8 cellular contexts compared by ENCODE assay signal in the genomic region with DNA sequence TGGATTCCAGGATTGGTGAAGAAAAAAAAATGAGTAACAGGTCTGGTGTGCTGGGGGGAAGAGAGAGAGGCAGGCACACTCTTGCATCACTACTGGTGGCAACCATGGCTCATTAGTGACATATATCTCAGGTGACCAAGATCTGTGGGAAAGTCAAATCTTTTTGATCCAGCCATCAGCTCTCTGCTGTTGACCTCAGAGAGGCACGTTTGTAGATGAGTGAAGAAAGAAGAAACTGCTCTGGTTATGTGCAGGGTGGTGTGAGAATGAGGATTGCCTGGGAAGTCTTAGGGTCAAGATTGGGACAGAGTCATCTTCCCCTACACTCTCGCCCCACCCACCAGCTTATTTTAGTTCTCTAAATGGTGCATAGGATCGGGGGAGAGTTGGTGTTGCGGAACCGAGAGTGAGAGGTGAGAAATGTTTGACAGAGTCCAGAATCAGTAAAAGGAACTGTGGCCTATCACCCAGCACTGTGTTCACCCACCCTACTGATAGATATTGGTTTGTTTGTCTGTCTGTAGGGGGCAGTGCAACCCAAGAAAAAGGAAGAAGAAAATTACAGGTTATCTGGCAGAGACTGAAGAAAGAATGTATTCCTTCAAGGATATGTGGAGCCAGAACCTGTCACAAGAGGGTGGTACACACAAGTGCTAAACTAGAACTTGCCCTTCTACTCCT. TPM values are rescaled to one million over a fixed set of nuclear protein-coding genes. Genes with fewer than 3 reads are reported as not detected.
DNase-seq lines count a peak whose midpoint lies in the region; ATAC-seq, FAIRE-seq and TF ChIP-seq lines count a peak whose summit lies in the region.

No MANE protein-coding gene starts in this region.

- no peaks in the 10 kb centered on the region for H3K36me3 ChIP-seq in gastroesophageal sphincter
- no peaks in the 10 kb centered on the region for H3K36me3 ChIP-seq in parathyroid adenoma (ENCODE audit: control insufficient read depth, insufficient read depth, low read length)

- H3K9me3 ChIP-seq in gastroesophageal sphincter (no peaks in the 10 kb centered on the region), parathyroid adenoma (ENCODE audit: control insufficient read depth, low read length) (no peaks in the 10 kb centered on the region)

- H3K4me3 Mint-ChIP-seq in activated CD4-positive, alpha-beta T cell treated with anti-CD3 and anti-CD28 coated beads, Interleukin-2, amount 10 ng/mL, durations not matched to agents 24 days and 14 days, result no peak overlapping the region

- WGBS in gastroesophageal sphincter (ENCODE audit: low coverage in 1 of 2), 2 donors, result 0 to 10% methylated on average over 2 to 5 of the region's 5 CpGs

- H3K27ac ChIP-seq in gastroesophageal sphincter (no peak overlapping the region), parathyroid adenoma (no peak overlapping the region)

- no peak overlapping the region for H3K27ac Mint-ChIP-seq in activated CD4-positive, alpha-beta T cell treated with anti-CD3 and anti-CD28 coated beads, Interleukin-2, amount 10 ng/mL, durations not matched to agents 24 days and 14 days

- no peak for TF ChIP-seq EP300 in gastroesophageal sphincter (IDR thresholded peaks at IDR 0.05)

- peak; percentile 17 to 68 (median 64) for TF ChIP-seq CTCF in gastroesophageal sphincter (IDR thresholded peaks at IDR 0.05)
- peak; percentile 59 for TF ChIP-seq CTCF in parathyroid adenoma (IDR thresholded peaks at IDR 0.05)

- peaks cover 5% of the 10 kb centered on the region for H3K27me3 Mint-ChIP-seq in activated CD4-positive, alpha-beta T cell treated with anti-CD3 and anti-CD28 coated beads, Interleukin-2, amount 10 ng/mL, durations not matched to agents 24 days and 14 days

- ATAC-seq in HG03103 (IDR thresholded peaks at IDR 0.05; ENCODE audit: low read depth, unreplicated experiment), result peak; percentile 95
- ATAC-seq in gastroesophageal sphincter, result peak; percentile 69

- H3K4me1 ChIP-seq in gastroesophageal sphincter (no peaks in the 10 kb centered on the region), parathyroid adenoma (no peaks in the 10 kb centered on the region)

- H2AFZ ChIP-seq in parathyroid adenoma, result no peak overlapping the region

- H3K27me3 ChIP-seq in gastroesophageal sphincter (peaks cover 15% of the 10 kb centered on the region), parathyroid adenoma (ENCODE audit: control insufficient read depth, insufficient read depth, low read length) (no peaks in the 10 kb centered on the region)

- no peaks in the 10 kb centered on the region for H3K36me3 Mint-ChIP-seq in activated CD4-positive, alpha-beta T cell treated with anti-CD3 and anti-CD28 coated beads, Interleukin-2, amount 10 ng/mL, durations not matched to agents 24 days and 14 days (ENCODE audit: low read depth)

- no peak overlapping the region for H3K4me2 ChIP-seq in parathyroid adenoma (ENCODE audit: low read length)

- H3K9me3 Mint-ChIP-seq in activated CD4-positive, alpha-beta T cell treated with anti-CD3 and anti-CD28 coated beads, Interleukin-2, amount 10 ng/mL, durations not matched to agents 24 days and 14 days, result no peaks in the 10 kb centered on the region

- DNase-seq in EH (ENCODE audit: low read depth), result peak; percentile 75
- peak; percentile 32 for DNase-seq in GM19239 (ENCODE audit: insufficient read length, low spot score)
- peak; percentile 84 for DNase-seq in NCI-H2227 (lab: John Stamatoyannopoulos, UW; ENCODE audit: unreplicated experiment)
- peak; percentile 82 for DNase-seq in activated CD4-positive, alpha-beta T cell treated with anti-CD3 and anti-CD28 coated beads, Interleukin-2, amount 10 ng/mL, durations not matched to agents 24 days and 14 days
- no peak for DNase-seq in activated CD8-positive, alpha-beta memory T cell treated with anti-CD3 and anti-CD28 coated beads, Interleukin-2, amount 50 U/mL, for 4 hours

- intact Hi-C loops in activated CD4-positive, alpha-beta T cell treated with anti-CD3 and anti-CD28 coated beads, Interleukin-2, amount 10 ng/mL, durations not matched to agents 24 days and 14 days (cut with micrococcal nuclease), result loop anchor here (5.0 kb wide), 4 partner anchors 161 to 491 kb away; no protein-coding TSS in a partner anchor

- H3K9ac ChIP-seq in parathyroid adenoma, result no peak overlapping the region

- peak; percentile 100 for FAIRE-seq in GM19239 (lab: Jason Lieb, UNC)

- H3K79me2 ChIP-seq in parathyroid adenoma, result no peaks in the 10 kb centered on the region

- H3K4me1 Mint-ChIP-seq in activated CD4-positive, alpha-beta T cell treated with anti-CD3 and anti-CD28 coated beads, Interleukin-2, amount 10 ng/mL, durations not matched to agents 24 days and 14 days, result peaks cover 2% of the 10 kb centered on the region

- TF ChIP-seq POLR2A in gastroesophageal sphincter (IDR thresholded peaks at IDR 0.05), result no peak

- no peak overlapping the region for H3K4me3 ChIP-seq in gastroesophageal sphincter
- H3K4me3 ChIP-seq in parathyroid adenoma (ENCODE audit: low read depth, low read length), result no peak overlapping the region

RNA-seq across cellular contexts. Expression of gene ARMCX6, which starts 21.9 kb away (rescaled TPM):
- 75.5 and 77.1 TPM in 2 replicates for total RNA-seq in activated CD4-positive, alpha-beta T cell treated with anti-CD3 and anti-CD28 coated beads, Interleukin-2, amount 10 ng/mL, durations not matched to agents 24 days and 14 days
- total RNA-seq in gastroesophageal sphincter, result 10 to 100 TPM; 10.1 to 33.7 (median 18.6) TPM

RNA-seq across cellular contexts. Expression of gene ARMCX3, which starts 27.1 kb away (rescaled TPM):
- 69.6 and 72.5 TPM in 2 replicates for total RNA-seq in activated CD4-positive, alpha-beta T cell treated with anti-CD3 and anti-CD28 coated beads, Interleukin-2, amount 10 ng/mL, durations not matched to agents 24 days and 14 days
- 10 to 100 TPM; 52.5 to 60.1 (median 57.8) TPM for total RNA-seq in gastroesophageal sphincter

RNA-seq across cellular contexts. Expression of gene ARMCX1, which starts 45.5 kb away (rescaled TPM):
- 0.14 and 0.17 TPM in 2 replicates for total RNA-seq in activated CD4-positive, alpha-beta T cell treated with anti-CD3 and anti-CD28 coated beads, Interleukin-2, amount 10 ng/mL, durations not matched to agents 24 days and 14 days
- total RNA-seq in gastroesophageal sphincter, result 10 to 100 TPM; 25.6 to 49.2 (median 34.5) TPM

Comparison
In these comparisons a context has a peak if more than half of its experiments do, and no peak if none do; other contexts are left out.
1. RNA of gene ARMCX1, which starts 45.5 kb away (total RNA-seq): 25.6 to 49.2 TPM in gastroesophageal sphincter; 0.14 to 0.17 TPM in activated CD4-positive, alpha-beta T cell treated with anti-CD3 and anti-CD28 coated beads, Interleukin-2, amount 10 ng/mL, durations not matched to agents 24 days and 14 days; every median in the first group is over 10 times any median in the second.